1 cellular context compared by ENCODE assay signal in the genomic region with DNA sequence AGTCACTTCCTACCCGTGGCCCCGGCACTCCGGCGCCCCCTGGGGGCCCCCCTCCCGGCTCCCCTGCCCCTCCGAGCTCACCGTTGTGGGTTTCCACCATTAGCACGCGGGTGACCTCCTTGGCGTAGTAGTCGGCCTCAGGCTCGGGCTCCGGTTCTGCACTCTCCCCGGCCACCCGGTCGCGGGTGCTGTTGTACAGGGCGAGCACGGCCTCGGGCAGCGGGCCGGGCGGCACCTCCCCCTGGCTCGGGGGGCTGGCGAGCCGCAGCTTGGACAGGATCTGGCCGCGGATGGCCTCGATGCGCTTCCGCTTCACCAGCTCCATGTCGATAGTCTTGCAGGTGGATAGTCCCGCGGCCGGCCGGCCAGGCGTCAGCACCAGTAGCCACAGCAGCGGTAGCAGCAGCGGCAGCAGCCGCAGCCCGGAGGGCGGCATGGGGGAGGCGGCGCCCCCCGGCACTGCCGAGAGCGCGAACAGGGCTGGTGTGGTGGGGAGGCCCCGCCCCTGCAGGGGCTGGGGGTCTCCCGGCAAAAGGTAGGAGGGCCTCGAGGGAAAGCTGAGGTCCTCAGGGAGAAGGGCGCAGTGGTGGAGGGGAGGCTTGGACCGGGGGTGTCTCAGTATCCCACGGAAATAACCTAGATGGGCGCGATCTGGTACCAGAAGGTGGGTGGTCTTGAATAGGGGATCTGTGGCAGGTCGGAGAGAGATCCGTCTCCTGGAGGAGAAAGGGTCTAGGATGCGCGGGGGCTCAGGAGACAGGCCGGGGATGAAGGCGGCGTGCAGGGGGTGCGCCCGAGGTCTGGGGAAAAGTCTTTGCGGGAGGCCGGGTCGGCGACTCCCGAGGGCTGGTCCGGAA.
TF ChIP-seq lines count a peak whose summit lies in the region.

No MANE protein-coding gene starts in this region.

TF ChIP-seq in endothelial cell of umbilical vein, 7 proteins besides CTCF, POLR2A, EP300 and RAD21 (continued from another document):
- TF ChIP-seq POLR2AphosphoS5 (IDR thresholded peaks at IDR 0.05; ENCODE audit: insufficient read depth, low read depth, low read length) (no peak), EZH2 (IDR thresholded peaks at IDR 0.05; ENCODE audit: borderline replicate concordance, low read depth, low read length, severe bottlenecking) (no peak), FOS (IDR thresholded peaks at IDR 0.05; ENCODE audit: borderline replicate concordance, insufficient read depth, low read length) (no peak), JUN (IDR thresholded peaks at IDR 0.05; ENCODE audit: borderline replicate concordance, insufficient read depth, insufficient read length, low read depth) (no peak)
- TF ChIP-seq, protein P1, sequence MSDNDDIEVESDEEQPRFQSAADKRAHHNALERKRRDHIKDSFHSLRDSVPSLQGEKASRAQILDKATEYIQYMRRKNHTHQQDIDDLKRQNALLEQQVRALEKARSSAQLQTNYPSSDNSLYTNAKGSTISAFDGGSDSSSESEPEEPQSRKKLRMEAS (IDR thresholded peaks at IDR 0.05; ENCODE audit: insufficient read depth, insufficient read length) = no peak
TF ChIP-seq in endothelial cell of umbilical vein: peak in this region for 0.
